Comparison of ENCODE assay signal across 1 cellular context in genomic region chr2:215772634-215773563, GRCh38.
TF ChIP-seq lines count a peak whose summit lies in the region.

No MANE protein-coding gene starts in this region.

TF ChIP-seq in A549, 52 proteins besides CTCF, POLR2A, EP300 and RAD21 (continued from another document):
- no peak for TF ChIP-seq BCL3 (IDR thresholded peaks at IDR 0.05)
- TF ChIP-seq MAFK (IDR thresholded peaks at IDR 0.05; ENCODE audit: partially characterized antibody) = no peak
- TF ChIP-seq EHMT2 (IDR thresholded peaks at IDR 0.05; ENCODE audit: low read depth) = no peak
- no peak for TF ChIP-seq TFCP2L1 (CRISPR knock-in tag; IDR thresholded peaks at IDR 0.05)
